In genomic region chr2:16180631-16181030, GRCh38 we compare ENCODE assay signal across 29 cellular contexts.
"Had no signal": no experiment of that assay in that cellular context is flagged by ENCODE, and none has a peak within 500 bp of the region (broad histone marks: within the 10 kb centered on the region; RNA-seq: fewer than 3 reads in every experiment).

No MANE protein-coding gene starts in this region.

- H3K9me3 Mint-ChIP-seq: activated CD8-positive, alpha-beta T cell treated with anti-CD3 and anti-CD28 coated beads for 36 hours; activated T-cell treated with anti-CD3 and anti-CD28 coated beads, Interleukin-2, amount 50 U/mL, for 4 hours; activated T-helper 17 cell treated with anti-CD3 and anti-CD28 coated beads, Interleukin-2, amount 50 U/mL, for 72 hours; dendritic cell treated with granulocyte-macrophage colony-stimulating factor and Interleukin-4, amounts not matched to agents 40 ng/mL and 50 ng/mL, for 4 days; endodermal cell; WTC11 had no signal

- H3K4me1 Mint-ChIP-seq: activated T-helper 17 cell treated with anti-CD3 and anti-CD28 coated beads, Interleukin-2, amount 50 U/mL, for 72 hours; central memory CD8-positive, alpha-beta T cell had no signal

- H3K27ac ChIP-seq: brain microvascular endothelial cell, coronary artery, dorsolateral prefrontal cortex, esophagus muscularis mucosa, foreskin keratinocyte, gastrocnemius medialis had no signal

- H3K4me3 Mint-ChIP-seq: activated CD8-positive, alpha-beta T cell treated with anti-CD3 and anti-CD28 coated beads for 36 hours; activated naive CD8-positive, alpha-beta T cell; activated T-cell treated with anti-CD3 and anti-CD28 coated beads, Interleukin-2, amount 50 U/mL, for 4 hours; activated T-helper 17 cell treated with anti-CD3 and anti-CD28 coated beads, Interleukin-2, amount 50 U/mL, for 72 hours; central memory CD8-positive, alpha-beta T cell; dendritic cell treated with granulocyte-macrophage colony-stimulating factor and Interleukin-4, amounts not matched to agents 40 ng/mL and 50 ng/mL, for 4 days; endodermal cell; WTC11 had no signal

- H3K36me3 Mint-ChIP-seq: activated naive CD8-positive, alpha-beta T cell; WTC11 had no signal

- DNase-seq: activated CD4-positive, alpha-beta T cell treated with anti-CD3 and anti-CD28 coated beads for 1 hour; activated CD4-positive, alpha-beta T cell treated with anti-CD3 and anti-CD28 coated beads for 4 hours; activated CD4-positive, alpha-beta T cell treated with anti-CD3 and anti-CD28 coated beads, Interleukin-2, amount 50 U/mL, for 1 hour; activated CD4-positive, alpha-beta T cell treated with anti-CD3 and anti-CD28 coated beads, Interleukin-2, amount 50 U/mL, for 48 hours; activated CD8-positive, alpha-beta memory T cell treated with anti-CD3 and anti-CD28 coated beads for 24 hours; activated CD8-positive, alpha-beta T cell treated with anti-CD3 and anti-CD28 coated beads for 36 hours; activated effector memory CD4-positive, alpha-beta T cell treated with Interleukin-2 at 50 U/mL for 16 hours; activated gamma-delta T cell treated with Interleukin-2 at 50 U/mL for 16 hours; activated naive CD4-positive, alpha-beta T cell treated with anti-CD3 and anti-CD28 coated beads, Interleukin-2, amount 50 U/mL, for 16 hours; activated naive CD4-positive, alpha-beta T cell treated with Interleukin-2 at 50 U/mL for 16 hours; activated T-cell treated with anti-CD3 and anti-CD28 coated beads, Interleukin-2, amount 50 U/mL, for 4 hours; amniotic stem cell; anterior cingulate cortex; brain microvascular endothelial cell; dorsolateral prefrontal cortex; effector memory CD4-positive, alpha-beta T cell; erythroblast; foreskin keratinocyte; gastrocnemius medialis; glutamatergic neuron; T-helper 2 cell had no signal

- H3K27ac Mint-ChIP-seq: activated CD8-positive, alpha-beta T cell treated with anti-CD3 and anti-CD28 coated beads for 36 hours; activated naive CD8-positive, alpha-beta T cell; activated T-helper 17 cell treated with anti-CD3 and anti-CD28 coated beads, Interleukin-2, amount 50 U/mL, for 72 hours; dendritic cell treated with granulocyte-macrophage colony-stimulating factor and Interleukin-4, amounts not matched to agents 40 ng/mL and 50 ng/mL, for 4 days; endodermal cell; WTC11 had no signal

- H3K27me3 Mint-ChIP-seq: activated naive CD8-positive, alpha-beta T cell; central memory CD8-positive, alpha-beta T cell; dendritic cell treated with granulocyte-macrophage colony-stimulating factor and Interleukin-4, amounts not matched to agents 40 ng/mL and 50 ng/mL, for 4 days had no signal
